In genomic region chr2:113832795-113833194, GRCh38 we compare ENCODE assay signal across 7 cellular contexts.
"Had no signal": no experiment of that assay in that cellular context is flagged by ENCODE, and none has a peak within 500 bp of the region (broad histone marks: within the 10 kb centered on the region; RNA-seq: fewer than 3 reads in every experiment).

No MANE protein-coding gene starts in this region.

- DNase-seq: IMR-90, KBM-7, KG1 had no signal

- H3K4me2 ChIP-seq: KMS-11 had no signal

- H3K4me3 Mint-ChIP-seq: IgD-negative memory B cell had no signal

- FAIRE-seq: HTR-8/SVneo had no signal

- H3K27ac Mint-ChIP-seq: IgD-negative memory B cell had no signal

- H3K9ac ChIP-seq: KMS-11 had no signal

- H3K27ac ChIP-seq: HL-60, KMS-11 had no signal

- H3K27me3 Mint-ChIP-seq: IgD-negative memory B cell had no signal
